ENCODE assay signal across 8 cellular contexts in genomic region chr6:26284537-26285142, GRCh38.
DNase-seq lines count a peak whose midpoint lies in the region; ATAC-seq and TF ChIP-seq lines count a peak whose summit lies in the region.

No MANE protein-coding gene starts in this region.

- H3K9me3 ChIP-seq in HAP-1 (no peaks in the 10 kb centered on the region), left ventricle myocardium inferior (replicated peaks) (peaks cover 9% of the 10 kb centered on the region)

- DNase-seq in AG04449 (ENCODE audit: low read depth, low spot score): no peak
- DNase-seq in HAP-1 (ENCODE audit: low spot score in 2 of 2): peak; percentile 53 to 73
- DNase-seq in RPMI7951 (ENCODE audit: low read depth): peak; percentile 70
- DNase-seq in activated naive CD8-positive, alpha-beta T cell treated with anti-CD3 and anti-CD28 coated beads, Interleukin-2, amount 10 ng/mL, durations not matched to agents 7 days and 5 days: peak; percentile 68
- DNase-seq in left ventricle myocardium inferior: peak; percentile 41
- DNase-seq in putamen (ENCODE audit: low spot score): peak; percentile 28

- CTCF ChIA-PET in AG04449 (lab: Yijun Ruan, JAX): interaction anchor here (0.8 to 2.3 kb wide), 6 partner anchors 10 to 311 kb away, joined by 3 to 11 read pairs (median 5); no protein-coding TSS in a partner anchor

- in situ Hi-C loops in HAP-1 (cut with MboI; ENCODE audit: low sequenced_read_pairs): no loop called here

- peak overlapping the region; percentile 92 for H3K27ac Mint-ChIP-seq in activated naive CD8-positive, alpha-beta T cell treated with anti-CD3 and anti-CD28 coated beads, Interleukin-2, amount 10 ng/mL, durations not matched to agents 7 days and 5 days

- H3K36me3 ChIP-seq in HAP-1 (replicated peaks) (no peaks in the 10 kb centered on the region), left ventricle myocardium inferior (peaks cover 7% of the 10 kb centered on the region)

- H3K36me3 Mint-ChIP-seq in activated naive CD8-positive, alpha-beta T cell treated with anti-CD3 and anti-CD28 coated beads, Interleukin-2, amount 10 ng/mL, durations not matched to agents 7 days and 5 days: peaks cover 25% of the 10 kb centered on the region

- H3K27me3 ChIP-seq in HAP-1 (ENCODE audit: low read depth) (no peaks in the 10 kb centered on the region), left ventricle myocardium inferior (ENCODE audit: low read depth) (no peaks in the 10 kb centered on the region)

- peaks cover 6% of the 10 kb centered on the region for H3K4me1 ChIP-seq in HAP-1
- H3K4me1 ChIP-seq in left ventricle myocardium inferior: peaks cover 34% of the 10 kb centered on the region

- H3K4me3 Mint-ChIP-seq in activated naive CD8-positive, alpha-beta T cell treated with anti-CD3 and anti-CD28 coated beads, Interleukin-2, amount 10 ng/mL, durations not matched to agents 7 days and 5 days: peak overlapping the region; percentile 72

- POLR2A ChIA-PET in AG04449 (lab: Yijun Ruan, JAX): interaction anchor here (0.5 to 3.1 kb wide), 8 partner anchors 11 to 161 kb away, joined by 3 to 42 read pairs (median 4); a partner anchor contains a TSS
- POLR2A ChIA-PET in activated naive CD8-positive, alpha-beta T cell treated with anti-CD3 and anti-CD28 coated beads, Interleukin-2, amount 10 ng/mL, durations not matched to agents 7 days and 5 days (lab: Charles Lee): interaction anchor here (0.6 to 6.4 kb wide), 50 partner anchors 10 to 1608 kb away, joined by 3 to 486 read pairs (median 8); partner anchors contain the start of gene HFE

- H3K27ac ChIP-seq in left ventricle myocardium inferior (replicated peaks): peak overlapping the region; percentile 95

- TF ChIP-seq CTCF in AG04449 (IDR thresholded peaks at IDR 0.05; ENCODE audit: insufficient read depth, low read length, missing control alignments) (no peak), left ventricle myocardium inferior (IDR thresholded peaks at IDR 0.05; ENCODE audit: borderline replicate concordance) (no peak)

- H3K9me3 Mint-ChIP-seq in activated naive CD8-positive, alpha-beta T cell treated with anti-CD3 and anti-CD28 coated beads, Interleukin-2, amount 10 ng/mL, durations not matched to agents 7 days and 5 days: peaks cover 2% of the 10 kb centered on the region

- peak; percentile 11 for ATAC-seq in activated naive CD8-positive, alpha-beta T cell treated with anti-CD3 and anti-CD28 coated beads, Interleukin-2, amount 10 ng/mL, durations not matched to agents 7 days and 5 days (ENCODE audit: low read depth)
- ATAC-seq in HG03039 (IDR thresholded peaks at IDR 0.05; ENCODE audit: unreplicated experiment): no peak
- ATAC-seq in HG03457 (IDR thresholded peaks at IDR 0.05; ENCODE audit: unreplicated experiment): no peak

- H3K4me3 ChIP-seq in AG04449 (ENCODE audit: low read depth, low read length) (peak overlapping the region; percentile 90), HAP-1 (peak overlapping the region; percentile 45), left ventricle myocardium inferior (peak overlapping the region; percentile 73)

- peaks cover 38% of the 10 kb centered on the region for H3K4me1 Mint-ChIP-seq in activated naive CD8-positive, alpha-beta T cell treated with anti-CD3 and anti-CD28 coated beads, Interleukin-2, amount 10 ng/mL, durations not matched to agents 7 days and 5 days

- intact Hi-C loops in left ventricle myocardium inferior (cut with micrococcal nuclease): loop anchor here (10.0 kb wide), 1 partner anchor 60 kb away; a partner anchor contains a TSS

- H3K27me3 Mint-ChIP-seq in activated naive CD8-positive, alpha-beta T cell treated with anti-CD3 and anti-CD28 coated beads, Interleukin-2, amount 10 ng/mL, durations not matched to agents 7 days and 5 days: peaks cover 3% of the 10 kb centered on the region
